ENCODE assay signal across 9 cellular contexts in genomic region chr1:58904299-58905125, GRCh38.
DNase-seq lines count a peak whose midpoint lies in the region; ATAC-seq, FAIRE-seq and TF ChIP-seq lines count a peak whose summit lies in the region.
"Had no signal": no experiment of that assay in that cellular context is flagged by ENCODE, and none has a peak within 500 bp of the region (broad histone marks: within the 10 kb centered on the region; RNA-seq: fewer than 3 reads in every experiment).

No MANE protein-coding gene starts in this region.

- no peak for FAIRE-seq in bronchial epithelial cell (lab: Jason Lieb, UNC)
- FAIRE-seq: colon had no signal

- intact Hi-C loops in left ventricle myocardium inferior (cut with micrococcal nuclease), result loop anchor here (10.0 kb wide), 2 partner anchors 120 to 770 kb away; partner anchors contain the start of gene JUN
- intact Hi-C loops in left cardiac atrium (cut with DNase I), result loop anchor here in 1 of 2 donors (5.0 kb wide), 1 partner anchor 87 kb away; no protein-coding TSS in a partner anchor
- intact Hi-C loops in aorta (cut with DNase I), result loop anchor here (5.0 to 10.0 kb wide), 7 partner anchors 90 to 488 kb away; partner anchors contain the start of gene FGGY (in 1 of the 2)

- H3K36me3 ChIP-seq in left ventricle myocardium inferior (no peaks in the 10 kb centered on the region), bronchial epithelial cell (ENCODE audit: control insufficient read depth, insufficient read depth, low read length) (no peaks in the 10 kb centered on the region), aorta (ENCODE audit: control insufficient read depth in 1 of 2, insufficient read depth in 2 of 2, low read length in 1 of 2) (no peaks in the 10 kb centered on the region)

- H3K27ac ChIP-seq in left ventricle myocardium inferior (replicated peaks) (peak overlapping the region; percentile 97), aorta (ENCODE audit: low read depth in 1 of 2, low read length in 2 of 2) (peak overlapping the region; percentile 19 to 54)

- H3K4me1 ChIP-seq in left ventricle myocardium inferior, result peaks cover 31% of the 10 kb centered on the region
- H3K4me1 ChIP-seq in mononuclear cell (ENCODE audit: insufficient read depth, low read length), result peaks cover 24% of the 10 kb centered on the region
- H3K4me1 ChIP-seq in aorta (ENCODE audit: control insufficient read depth in 1 of 2, insufficient read depth in 2 of 2, low read length in 2 of 2), result no peaks in the 10 kb centered on the region

- DNase-seq in left ventricle myocardium inferior, result no peak
- no peak for DNase-seq in left cardiac atrium
- DNase-seq in bronchial epithelial cell (ENCODE audit: low read depth), result no peak
- no peak for DNase-seq in aorta
- no peak for DNase-seq in DMS79 (lab: John Stamatoyannopoulos, UW)
- no peak for DNase-seq in NCI-H774 (lab: John Stamatoyannopoulos, UW)

- H3K27me3 ChIP-seq in left ventricle myocardium inferior (ENCODE audit: low read depth), result no peaks in the 10 kb centered on the region
- H3K27me3 ChIP-seq in bronchial epithelial cell (ENCODE audit: control insufficient read depth, insufficient read depth, low read length), result no peaks in the 10 kb centered on the region
- H3K27me3 ChIP-seq in mononuclear cell (ENCODE audit: insufficient read depth, low read length), result no peaks in the 10 kb centered on the region
- H3K27me3 ChIP-seq in aorta (ENCODE audit: control insufficient read depth in 1 of 2, insufficient read depth in 2 of 2, low read length in 1 of 2), result no peaks in the 10 kb centered on the region

- H3K4me3 ChIP-seq in left ventricle myocardium inferior (peak overlapping the region; percentile 69), bronchial epithelial cell (ENCODE audit: low read depth, low read length) (peak overlapping the region; percentile 48), mononuclear cell (ENCODE audit: low read length) (peak overlapping the region; percentile 43), aorta (ENCODE audit: low read length in 2 of 2) (peak overlapping the region in 1 of 2 donors; percentile 24)

- WGBS in aorta, 2 donors, result 39% methylated on average over 8 of the region's 8 CpGs

- H3K9me3 ChIP-seq in left ventricle myocardium inferior (replicated peaks), result no peaks in the 10 kb centered on the region
- no peaks in the 10 kb centered on the region for H3K9me3 ChIP-seq in mononuclear cell (ENCODE audit: low read depth, low read length)
- no peaks in the 10 kb centered on the region for H3K9me3 ChIP-seq in aorta (ENCODE audit: control insufficient read depth, low read length)

- ATAC-seq in left cardiac atrium (no peak), aorta (ENCODE audit: low FRiP score) (no peak), GM18868 (IDR thresholded peaks at IDR 0.05; ENCODE audit: unreplicated experiment) (no peak)

- TF ChIP-seq CTCF in left ventricle myocardium inferior (IDR thresholded peaks at IDR 0.05; ENCODE audit: borderline replicate concordance) (no peak), bronchial epithelial cell (IDR thresholded peaks at IDR 0.05; ENCODE audit: insufficient read depth, low read length, severe bottlenecking) (no peak)
